In genomic region chr1:97610748-97611147, GRCh38 we compare ENCODE assay signal across 22 cellular contexts.
DNase-seq lines count a peak whose midpoint lies in the region; ATAC-seq lines count a peak whose summit lies in the region.
"Had no signal": no experiment of that assay in that cellular context is flagged by ENCODE, and none has a peak within 500 bp of the region (broad histone marks: within the 10 kb centered on the region; RNA-seq: fewer than 3 reads in every experiment).

No MANE protein-coding gene starts in this region.

- DNase-seq in NOMO-1 treated with DMSO at 0.1 percent for 48 hours (lab: John Stamatoyannopoulos, UW; ENCODE audit: unreplicated experiment) (peak; percentile 7), NOMO-1 treated with dmso at 0.1 percent for 144 hours (lab: John Stamatoyannopoulos, UW; ENCODE audit: unreplicated experiment) (no peak), MV-4-11 (lab: John Stamatoyannopoulos, UW) (peak; percentile 48), mesenteric fat pad (ENCODE audit: low spot score) (no peak), SHP77 (lab: John Stamatoyannopoulos, UW) (no peak), cerebellar cortex (ENCODE audit: low spot score) (no peak)
- DNase-seq in activated CD4-positive, alpha-beta T cell treated with anti-CD3 and anti-CD28 coated beads for 4 hours, result no peak
- DNase-seq: 8988T; activated CD4-positive, alpha-beta T cell treated with anti-CD3 and anti-CD28 coated beads, Interleukin-2, amount 10 ng/mL, durations not matched to agents 7 days and 5 days; anterior cingulate cortex; CD8-positive, alpha-beta memory T cell; DMS153; Karpas-422; NCI-H1092; NCI-H187 treated with DMSO at 0.1 percent for 48 hours; NCI-H69; retina; small intestine; stimulated activated CD4-positive, alpha-beta T cell treated with anti-CD3 and anti-CD28 coated beads, Interleukin-1b, Interleukin-23, amount 100 ng/mL, for 48 hours had no signal

- ATAC-seq in HG02678 (IDR thresholded peaks at IDR 0.05; ENCODE audit: unreplicated experiment), result peak; percentile 58
- ATAC-seq: activated naive CD4-positive, alpha-beta T cell treated with anti-CD3 and anti-CD28 coated beads, Interleukin-2, amount 50 U/mL, for 72 hours; gastroesophageal sphincter had no signal

Comparison
In these comparisons a context has a peak if more than half of its experiments do, and no peak if none do; other contexts are left out.
1. DNase-seq: peak in NOMO-1 treated with DMSO at 0.1 percent for 48 hours (single experiment) and MV-4-11 (single experiment); none in NOMO-1 treated with dmso at 0.1 percent for 144 hours (single experiment), mesenteric fat pad (single experiment), SHP77 (0 of 2), activated CD4-positive, alpha-beta T cell treated with anti-CD3 and anti-CD28 coated beads for 4 hours (0 of 2) and cerebellar cortex (single experiment).